In genomic region chr6:56540950-56541600, GRCh38 we compare ENCODE assay signal across 8 cellular contexts.
DNase-seq lines count a peak whose midpoint lies in the region; ATAC-seq, FAIRE-seq and TF ChIP-seq lines count a peak whose summit lies in the region.

No MANE protein-coding gene starts in this region.

- no peaks in the 10 kb centered on the region for H3K9me3 Mint-ChIP-seq in stimulated activated memory B cell treated with anti-CD40 and anti-IgM and Interleukin-4, amounts not matched to agents 10 μg/mL and 1 μg/mL and 100 μg/mL, for 72 hours

- H3K36me3 ChIP-seq in duodenal mucosa (ENCODE audit: control insufficient read depth in 1 of 2, insufficient read depth in 2 of 2, low read length in 2 of 2) (peaks cover 4 to 5% of the 10 kb centered on the region in 2 donors), pancreas (no peaks in the 10 kb centered on the region)

- intact Hi-C loops in pancreas (cut with DNase I): no loop called here

- WGBS in pancreas, 2 donors: 1 to 4% methylated on average over 12 of the region's 12 CpGs

- peak overlapping the region; percentile 64 for H3K27ac ChIP-seq in duodenal mucosa (ENCODE audit: low read depth, low read length)
- peak overlapping the region; percentile 93 to 99 (median 96) for H3K27ac ChIP-seq in pancreas

- no peaks in the 10 kb centered on the region for H3K27me3 Mint-ChIP-seq in stimulated activated memory B cell treated with anti-CD40 and anti-IgM and Interleukin-4, amounts not matched to agents 10 μg/mL and 1 μg/mL and 100 μg/mL, for 72 hours

- peak overlapping the region; percentile 78 to 84 for H3K9ac ChIP-seq in duodenal mucosa (ENCODE audit: low read depth in 1 of 2, low read length in 2 of 2)

- H3K4me3 ChIP-seq in duodenal mucosa (ENCODE audit: low read depth in 1 of 2, low read length in 2 of 2): peak overlapping the region; percentile 74 to 80
- H3K4me3 ChIP-seq in pancreas: peak overlapping the region; percentile 15 to 55 (median 44)

- no peak for FAIRE-seq in pancreas (lab: Jason Lieb, UNC)

- H3K4me1 ChIP-seq in duodenal mucosa (ENCODE audit: control insufficient read depth in 1 of 2, insufficient read depth in 2 of 2, low read length in 2 of 2) (peaks cover 30 to 38% of the 10 kb centered on the region in 2 donors), pancreas (peaks cover 6 to 27% (median 19%) of the 10 kb centered on the region in 3 donors)

- ATAC-seq in pancreas (peak; percentile 22 to 50 (median 32)), GM18858 (IDR thresholded peaks at IDR 0.05; ENCODE audit: unreplicated experiment) (no peak)
- no peak for ATAC-seq in stimulated activated memory B cell treated with anti-CD40 and anti-IgM and Interleukin-4, amounts not matched to agents 10 μg/mL and 1 μg/mL and 100 μg/mL, for 72 hours

- H3K9me3 ChIP-seq in duodenal mucosa (ENCODE audit: control insufficient read depth in 1 of 2, low read length in 2 of 2) (no peaks in the 10 kb centered on the region), pancreas (no peaks in the 10 kb centered on the region)

- H3K36me3 Mint-ChIP-seq in stimulated activated memory B cell treated with anti-CD40 and anti-IgM and Interleukin-4, amounts not matched to agents 10 μg/mL and 1 μg/mL and 100 μg/mL, for 72 hours: no peaks in the 10 kb centered on the region

- no peak overlapping the region for H3K27ac Mint-ChIP-seq in stimulated activated memory B cell treated with anti-CD40 and anti-IgM and Interleukin-4, amounts not matched to agents 10 μg/mL and 1 μg/mL and 100 μg/mL, for 72 hours

- H3K4me1 Mint-ChIP-seq in stimulated activated memory B cell treated with anti-CD40 and anti-IgM and Interleukin-4, amounts not matched to agents 10 μg/mL and 1 μg/mL and 100 μg/mL, for 72 hours: no peaks in the 10 kb centered on the region

- TF ChIP-seq CTCF in pancreas (IDR thresholded peaks at IDR 0.05): no peak

- DNase-seq in DMS153 treated with DMSO at 0.1 percent for 48 hours (lab: John Stamatoyannopoulos, UW; ENCODE audit: unreplicated experiment) (peak; percentile 9), NCI-H446 treated with DMSO at 0.1 percent for 48 hours (lab: John Stamatoyannopoulos, UW) (peak; percentile 19), pancreas (peak in 2 of 6 donors; percentile 20 to 32), GM19238 (ENCODE audit: insufficient read length, low spot score) (no peak)
- DNase-seq in activated CD4-positive, CD25-positive, alpha-beta regulatory T cell treated with anti-CD3 and anti-CD28 coated beads, Interleukin-2, amount 50 U/mL, for 72 hours: no peak

- H3K4me3 Mint-ChIP-seq in stimulated activated memory B cell treated with anti-CD40 and anti-IgM and Interleukin-4, amounts not matched to agents 10 μg/mL and 1 μg/mL and 100 μg/mL, for 72 hours: no peak overlapping the region

- H3K27me3 ChIP-seq in duodenal mucosa (ENCODE audit: control insufficient read depth in 1 of 2, insufficient read depth in 2 of 2, low read length in 2 of 2): no peaks in the 10 kb centered on the region
- no peaks in the 10 kb centered on the region for H3K27me3 ChIP-seq in pancreas

Comparison
In these comparisons a context has a peak if more than half of its experiments do, and no peak if none do; other contexts are left out.
1. DNase-seq: peak in DMS153 treated with DMSO at 0.1 percent for 48 hours (single experiment) and NCI-H446 treated with DMSO at 0.1 percent for 48 hours (single experiment); none in GM19238 (single experiment) and activated CD4-positive, CD25-positive, alpha-beta regulatory T cell treated with anti-CD3 and anti-CD28 coated beads, Interleukin-2, amount 50 U/mL, for 72 hours (single experiment).
2. ATAC-seq: peak in pancreas (4 of 4); none in GM18858 (single experiment) and stimulated activated memory B cell treated with anti-CD40 and anti-IgM and Interleukin-4, amounts not matched to agents 10 μg/mL and 1 μg/mL and 100 μg/mL, for 72 hours (single experiment).